Comparison of ENCODE assay signal across 23 cellular contexts in genomic region chr22:41987276-41987675, GRCh38. TPM values are rescaled to one million over a fixed set of nuclear protein-coding genes. Genes with fewer than 3 reads are reported as not detected.
"Had no signal": no experiment of that assay in that cellular context is flagged by ENCODE, and none has a peak within 500 bp of the region (broad histone marks: within the 10 kb centered on the region; RNA-seq: fewer than 3 reads in every experiment).

No MANE protein-coding gene starts in this region.

- H3K9me3 ChIP-seq: SK-N-SH had no signal

- DNase-seq: KBM-7, MV-4-11, NCI-H1092, NCI-H1105 treated with DMSO at 0.1 percent for 48 hours, NCI-H1417 treated with DMSO at 0.1 percent for 48 hours, NCI-H146, NCI-H1694 treated with DMSO at 0.1 percent for 48 hours, NCI-H1930, NCI-H2081, NCI-H2107, NCI-H226, NCI-H446, NCI-H510A, NCI-H524 treated with DMSO at 0.1 percent for 48 hours, NCI-H69, NCI-H774, Right ventricle myocardium superior, RPMI8226, SIG-M5, SK-N-SH had no signal

RNA-seq across cellular contexts. Expression of gene WBP2NL, which starts 11.3 kb away (rescaled TPM):
- total RNA-seq: HT-29, LHCN-M2, SK-MEL-5 had no signal

RNA-seq across cellular contexts. Expression of gene SEPTIN3, which starts 18.0 kb away (rescaled TPM):
- total RNA-seq: HT-29, LHCN-M2 had no signal
